1 cellular context compared by ENCODE assay signal in the genomic region with DNA sequence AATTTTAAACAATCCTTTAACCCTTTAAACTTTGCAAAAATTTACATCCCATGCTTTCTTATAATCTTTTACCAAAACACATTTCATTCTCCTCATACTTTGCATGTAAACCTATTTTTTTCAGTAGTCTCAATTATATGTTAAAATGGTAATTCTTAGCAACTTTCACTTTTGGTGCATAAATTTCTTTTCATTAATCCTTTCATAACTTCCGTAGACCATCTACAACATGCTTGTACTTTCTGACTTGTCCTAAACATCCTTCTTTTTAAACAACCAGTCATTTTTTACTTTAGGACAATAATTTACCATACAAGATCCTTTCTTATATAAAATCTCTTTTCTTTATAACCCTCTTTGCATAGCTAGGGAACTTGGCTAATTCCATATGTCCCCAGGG.
TF ChIP-seq lines count a peak whose summit lies in the region.

No MANE protein-coding gene starts in this region.

TF ChIP-seq in GM23338, 12 proteins besides CTCF, POLR2A, EP300 and RAD21 (continued from another document):
- TF ChIP-seq, protein P1, sequence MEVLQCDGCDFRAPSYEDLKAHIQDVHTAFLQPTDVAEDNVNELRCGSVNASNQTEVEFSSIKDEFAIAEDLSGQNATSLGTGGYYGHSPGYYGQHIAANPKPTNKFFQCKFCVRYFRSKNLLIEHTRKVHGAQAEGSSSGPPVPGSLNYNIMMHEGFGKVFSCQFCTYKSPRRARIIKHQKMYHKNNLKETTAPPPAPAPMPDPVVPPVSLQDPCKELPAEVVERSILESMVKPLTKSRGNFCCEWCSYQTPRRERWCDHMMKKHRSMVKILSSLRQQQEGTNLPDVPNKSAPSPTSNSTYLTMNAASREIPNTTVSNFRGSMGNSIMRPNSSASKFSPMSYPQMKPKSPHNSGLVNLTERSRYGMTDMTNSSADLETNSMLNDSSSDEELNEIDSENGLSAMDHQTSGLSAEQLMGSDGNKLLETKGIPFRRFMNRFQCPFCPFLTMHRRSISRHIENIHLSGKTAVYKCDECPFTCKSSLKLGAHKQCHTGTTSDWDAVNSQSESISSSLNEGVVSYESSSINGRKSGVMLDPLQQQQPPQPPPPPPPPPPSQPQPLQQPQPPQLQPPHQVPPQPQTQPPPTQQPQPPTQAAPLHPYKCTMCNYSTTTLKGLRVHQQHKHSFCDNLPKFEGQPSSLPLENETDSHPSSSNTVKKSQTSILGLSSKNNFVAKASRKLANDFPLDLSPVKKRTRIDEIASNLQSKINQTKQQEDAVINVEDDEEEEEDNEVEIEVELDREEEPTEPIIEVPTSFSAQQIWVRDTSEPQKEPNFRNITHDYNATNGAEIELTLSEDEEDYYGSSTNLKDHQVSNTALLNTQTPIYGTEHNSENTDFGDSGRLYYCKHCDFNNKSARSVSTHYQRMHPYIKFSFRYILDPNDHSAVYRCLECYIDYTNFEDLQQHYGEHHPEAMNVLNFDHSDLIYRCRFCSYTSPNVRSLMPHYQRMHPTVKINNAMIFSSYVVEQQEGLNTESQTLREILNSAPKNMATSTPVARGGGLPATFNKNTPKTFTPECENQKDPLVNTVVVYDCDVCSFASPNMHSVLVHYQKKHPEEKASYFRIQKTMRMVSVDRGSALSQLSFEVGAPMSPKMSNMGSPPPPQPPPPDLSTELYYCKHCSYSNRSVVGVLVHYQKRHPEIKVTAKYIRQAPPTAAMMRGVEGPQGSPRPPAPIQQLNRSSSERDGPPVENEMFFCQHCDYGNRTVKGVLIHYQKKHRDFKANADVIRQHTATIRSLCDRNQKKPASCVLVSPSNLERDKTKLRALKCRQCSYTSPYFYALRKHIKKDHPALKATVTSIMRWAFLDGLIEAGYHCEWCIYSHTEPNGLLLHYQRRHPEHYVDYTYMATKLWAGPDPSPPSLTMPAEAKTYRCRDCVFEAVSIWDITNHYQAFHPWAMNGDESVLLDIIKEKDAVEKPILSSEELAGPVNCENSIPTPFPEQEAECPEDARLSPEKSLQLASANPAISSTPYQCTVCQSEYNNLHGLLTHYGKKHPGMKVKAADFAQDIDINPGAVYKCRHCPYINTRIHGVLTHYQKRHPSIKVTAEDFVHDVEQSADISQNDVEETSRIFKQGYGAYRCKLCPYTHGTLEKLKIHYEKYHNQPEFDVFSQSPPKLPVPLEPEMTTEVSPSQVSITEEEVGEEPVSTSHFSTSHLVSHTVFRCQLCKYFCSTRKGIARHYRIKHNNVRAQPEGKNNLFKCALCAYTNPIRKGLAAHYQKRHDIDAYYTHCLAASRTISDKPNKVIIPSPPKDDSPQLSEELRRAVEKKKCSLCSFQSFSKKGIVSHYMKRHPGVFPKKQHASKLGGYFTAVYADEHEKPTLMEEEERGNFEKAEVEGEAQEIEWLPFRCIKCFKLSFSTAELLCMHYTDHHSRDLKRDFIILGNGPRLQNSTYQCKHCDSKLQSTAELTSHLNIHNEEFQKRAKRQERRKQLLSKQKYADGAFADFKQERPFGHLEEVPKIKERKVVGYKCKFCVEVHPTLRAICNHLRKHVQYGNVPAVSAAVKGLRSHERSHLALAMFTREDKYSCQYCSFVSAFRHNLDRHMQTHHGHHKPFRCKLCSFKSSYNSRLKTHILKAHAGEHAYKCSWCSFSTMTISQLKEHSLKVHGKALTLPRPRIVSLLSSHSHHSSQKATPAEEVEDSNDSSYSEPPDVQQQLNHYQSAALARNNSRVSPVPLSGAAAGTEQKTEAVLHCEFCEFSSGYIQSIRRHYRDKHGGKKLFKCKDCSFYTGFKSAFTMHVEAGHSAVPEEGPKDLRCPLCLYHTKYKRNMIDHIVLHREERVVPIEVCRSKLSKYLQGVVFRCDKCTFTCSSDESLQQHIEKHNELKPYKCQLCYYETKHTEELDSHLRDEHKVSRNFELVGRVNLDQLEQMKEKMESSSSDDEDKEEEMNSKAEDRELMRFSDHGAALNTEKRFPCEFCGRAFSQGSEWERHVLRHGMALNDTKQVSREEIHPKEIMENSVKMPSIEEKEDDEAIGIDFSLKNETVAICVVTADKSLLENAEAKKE (CRISPR knock-in tag; IDR thresholded peaks at IDR 0.05), result no peak
- TF ChIP-seq ZNF331 (CRISPR knock-in tag; IDR thresholded peaks at IDR 0.05; ENCODE audit: low read depth) (no peak), STAT1 (IDR thresholded peaks at IDR 0.05; ENCODE audit: unreplicated experiment) (no peak)
- TF ChIP-seq, protein P2, sequence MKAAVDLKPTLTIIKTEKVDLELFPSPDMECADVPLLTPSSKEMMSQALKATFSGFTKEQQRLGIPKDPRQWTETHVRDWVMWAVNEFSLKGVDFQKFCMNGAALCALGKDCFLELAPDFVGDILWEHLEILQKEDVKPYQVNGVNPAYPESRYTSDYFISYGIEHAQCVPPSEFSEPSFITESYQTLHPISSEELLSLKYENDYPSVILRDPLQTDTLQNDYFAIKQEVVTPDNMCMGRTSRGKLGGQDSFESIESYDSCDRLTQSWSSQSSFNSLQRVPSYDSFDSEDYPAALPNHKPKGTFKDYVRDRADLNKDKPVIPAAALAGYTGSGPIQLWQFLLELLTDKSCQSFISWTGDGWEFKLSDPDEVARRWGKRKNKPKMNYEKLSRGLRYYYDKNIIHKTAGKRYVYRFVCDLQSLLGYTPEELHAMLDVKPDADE (IDR thresholded peaks at IDR 0.05), result no peak
